ENCODE assay signal across 8 cellular contexts in genomic region chr1:3618904-3619671, GRCh38. TPM values are rescaled to one million over a fixed set of nuclear protein-coding genes. Genes with fewer than 3 reads are reported as not detected.
DNase-seq lines count a peak whose midpoint lies in the region; ATAC-seq, FAIRE-seq and TF ChIP-seq lines count a peak whose summit lies in the region.

No MANE protein-coding gene starts in this region.

- H3K27ac Mint-ChIP-seq in activated B cell treated with CpG ODN at 0.5 μM for 24 hours: no peak overlapping the region

- WGBS in mammary epithelial cell (ENCODE audit: low coverage, missing lambda C conversion rate): 17% methylated on average over 16 of the region's 21 CpGs

- in situ Hi-C loops in mammary epithelial cell (cut with MboI; ENCODE audit: low sequenced_read_pairs in 2 of 2): no loop called here

- H4K20me1 ChIP-seq in mammary epithelial cell (ENCODE audit: insufficient read depth, low read length): no peaks in the 10 kb centered on the region
- H4K20me1 ChIP-seq in keratinocyte (ENCODE audit: control insufficient read depth, extremely low read depth, insufficient read depth, low read length): no peaks in the 10 kb centered on the region

- H3K36me3 ChIP-seq in mammary epithelial cell (ENCODE audit: insufficient read depth, low read length): no peaks in the 10 kb centered on the region
- no peaks in the 10 kb centered on the region for H3K36me3 ChIP-seq in keratinocyte (ENCODE audit: control insufficient read depth in 2 of 2, extremely low read depth in 1 of 2, insufficient read depth in 2 of 2, low read length in 2 of 2)

- H3K4me1 ChIP-seq in mammary epithelial cell (ENCODE audit: insufficient read depth, low read length) (peaks cover 9% of the 10 kb centered on the region), keratinocyte (ENCODE audit: control insufficient read depth, extremely low read depth, insufficient read depth, low read length) (peaks cover 9% of the 10 kb centered on the region)

- peaks cover 38% of the 10 kb centered on the region for H3K4me1 Mint-ChIP-seq in activated B cell treated with CpG ODN at 0.5 μM for 24 hours

- H3K9me3 Mint-ChIP-seq in activated B cell treated with CpG ODN at 0.5 μM for 24 hours: no peaks in the 10 kb centered on the region

- no peak overlapping the region for H3K4me2 ChIP-seq in mammary epithelial cell (ENCODE audit: insufficient read depth, low read depth, low read length)
- H3K4me2 ChIP-seq in keratinocyte (ENCODE audit: control insufficient read depth, extremely low read depth, insufficient read depth, low read depth, low read length): no peak overlapping the region

- no peak overlapping the region for H3K27ac ChIP-seq in mammary epithelial cell (ENCODE audit: insufficient read depth, low read depth, low read length)
- no peak overlapping the region for H3K27ac ChIP-seq in keratinocyte (ENCODE audit: control insufficient read depth, insufficient read depth, low read length)

- BruUV-seq in mammary epithelial cell (replicated peaks; lab: Mats Ljungman, UMichigan): no TSS peak

- ATAC-seq in GM19372 (IDR thresholded peaks at IDR 0.05; ENCODE audit: low read depth, unreplicated experiment) (peak; percentile 54), activated B cell treated with CpG ODN at 0.5 μM for 24 hours (ENCODE audit: low read depth) (peak; percentile 96), HG03045 (IDR thresholded peaks at IDR 0.05; ENCODE audit: unreplicated experiment) (no peak)

- CTCF ChIA-PET in activated B cell treated with CpG ODN at 0.5 μM for 24 hours (lab: Charles Lee) (interaction anchor here (0.7 to 4.3 kb wide), 15 partner anchors 10 to 1203 kb away, joined by 3 to 46 read pairs (median 5); no protein-coding TSS in a partner anchor), mammary epithelial cell (lab: Charles Lee; ENCODE audit: low non-redundant PET) (interaction anchor here (0.6 to 1.0 kb wide), 7 partner anchors 88 to 1429 kb away, joined by 3 to 10 read pairs (median 4); no protein-coding TSS in a partner anchor)

- H3K4me3 ChIP-seq in AG09309 (ENCODE audit: control insufficient read depth, low read depth, low read length): no peak overlapping the region
- no peak overlapping the region for H3K4me3 ChIP-seq in mammary epithelial cell (replicated peaks in 1 of 3; ENCODE audit: insufficient read depth in 1 of 3, low read depth in 2 of 3, low read length in 3 of 3)
- no peak overlapping the region for H3K4me3 ChIP-seq in keratinocyte (ENCODE audit: control insufficient read depth in 2 of 3, extremely low read depth in 1 of 3, insufficient read depth in 2 of 3, low read depth in 1 of 3, low read length in 3 of 3)

- H3K79me2 ChIP-seq in mammary epithelial cell (ENCODE audit: insufficient read depth, low read length) (no peaks in the 10 kb centered on the region), keratinocyte (ENCODE audit: control insufficient read depth, insufficient read depth, low read length) (no peaks in the 10 kb centered on the region)

- H3K27me3 ChIP-seq in mammary epithelial cell (ENCODE audit: insufficient read depth, low read length): no peaks in the 10 kb centered on the region
- H3K27me3 ChIP-seq in keratinocyte (ENCODE audit: control insufficient read depth, extremely low read depth, insufficient read depth, low read length): no peaks in the 10 kb centered on the region

- DNase-seq in AG09309 (ENCODE audit: low read depth) (peak; percentile 43), NCI-H2171 (lab: John Stamatoyannopoulos, UW) (peak; percentile 59), activated B cell treated with CpG ODN at 0.5 μM for 24 hours (peak; percentile 51), mammary epithelial cell (peak; percentile 48), keratinocyte (ENCODE audit: low read depth, low spot score) (no peak)
- DNase-seq in stimulated activated CD4-positive, alpha-beta T cell treated with anti-CD3 and anti-CD28 coated beads, Interleukin-1b, Interleukin-23, amount 100 ng/mL, for 24 hours (ENCODE audit: low read depth in 4 of 4, low spot score in 1 of 4): peak; percentile 46 to 67 (median 58)

- no peak overlapping the region for H3K9ac ChIP-seq in mammary epithelial cell (ENCODE audit: insufficient read depth, low read length)
- H3K9ac ChIP-seq in keratinocyte (ENCODE audit: control insufficient read depth, extremely low read depth, insufficient read depth, low read length): no peak overlapping the region

- H2AFZ ChIP-seq in mammary epithelial cell (ENCODE audit: low read depth, low read length) (no peak overlapping the region), keratinocyte (ENCODE audit: control insufficient read depth, low read length) (no peak overlapping the region)

- H3K4me3 Mint-ChIP-seq in activated B cell treated with CpG ODN at 0.5 μM for 24 hours: peak overlapping the region; percentile 73

- H3K27me3 Mint-ChIP-seq in activated B cell treated with CpG ODN at 0.5 μM for 24 hours: peaks cover under 1% of the 10 kb centered on the region

- no peaks in the 10 kb centered on the region for H3K36me3 Mint-ChIP-seq in activated B cell treated with CpG ODN at 0.5 μM for 24 hours (ENCODE audit: low read depth)

- H3K9me3 ChIP-seq in mammary epithelial cell (replicated peaks; ENCODE audit: insufficient read depth, low read length) (no peaks in the 10 kb centered on the region), keratinocyte (ENCODE audit: control insufficient read depth, low read depth, low read length) (no peaks in the 10 kb centered on the region)

- peak; percentile 73 for FAIRE-seq in keratinocyte (lab: Jason Lieb, UNC)

- TF ChIP-seq CTCF in AG09309 (IDR thresholded peaks at IDR 0.05; ENCODE audit: control insufficient read depth, insufficient read depth, low read depth, low read length, missing control alignments): peak; percentile 87
- no peak for TF ChIP-seq CTCF in activated B cell treated with CpG ODN at 0.5 μM for 24 hours (IDR thresholded peaks at IDR 0.05)
- peak; percentile 70 to 80 for TF ChIP-seq CTCF in mammary epithelial cell (conservative IDR thresholded peaks at IDR 0.05 in 1 of 2, IDR thresholded peaks at IDR 0.05 in 1 of 2; ENCODE audit: extremely low read depth in 1 of 2, insufficient read depth in 1 of 2, low read depth in 1 of 2, low read length in 2 of 2)
- TF ChIP-seq CTCF in keratinocyte (optimal IDR thresholded peaks at IDR 0.05 in 1 of 3, IDR thresholded peaks at IDR 0.05 in 1 of 3, conservative IDR thresholded peaks at IDR 0.05 in 1 of 3; ENCODE audit: extremely low read depth in 1 of 3, insufficient read depth in 2 of 3, low read length in 3 of 3): peak; percentile 74 to 83 (median 79)

- dilution Hi-C loops in mammary epithelial cell (cut with HindIII; ENCODE audit: low sequenced_read_pairs) (no loop called here), keratinocyte (cut with MboI; ENCODE audit: extremely low pct_ligation_motif_present, low sequenced_read_pairs) (no loop called here)

- POLR2A ChIA-PET in activated B cell treated with CpG ODN at 0.5 μM for 24 hours (lab: Charles Lee): interaction anchor here (0.7 to 1.7 kb wide), 2 partner anchors 47 to 166 kb away, joined by 3 to 5 read pairs; no protein-coding TSS in a partner anchor

- H3K9me1 ChIP-seq in keratinocyte (ENCODE audit: control insufficient read depth, extremely low read depth, insufficient read depth, low read length): no peaks in the 10 kb centered on the region

- intact Hi-C loops in activated B cell treated with CpG ODN at 0.5 μM for 24 hours (cut with micrococcal nuclease) (loop anchor here (1.0 kb wide), 4 partner anchors 54 to 166 kb away; no protein-coding TSS in a partner anchor), mammary epithelial cell (cut with micrococcal nuclease) (loop anchor here (1.0 kb wide), 3 partner anchors 54 to 166 kb away; no protein-coding TSS in a partner anchor)

RNA-seq across cellular contexts. Expression of gene TPRG1L, which starts 5.7 kb away (rescaled TPM):
- total RNA-seq in activated B cell treated with CpG ODN at 0.5 μM for 24 hours (26.5 and 27.0 TPM in 2 replicates), mammary epithelial cell (10 to 100 TPM; 44.2 to 48.6 TPM)
- polyA plus RNA-seq in mammary epithelial cell (57.0 TPM), keratinocyte (57.4 to 83.0 TPM (median 68.1 TPM) in 3 replicates)
- polyA minus RNA-seq in mammary epithelial cell (57.2 TPM), keratinocyte (47.2 to 96.6 TPM (median 60.1 TPM) in 3 replicates)
- polyA plus RNA-seq in keratinocyte (2011; ENCODE audit: low read depth): 40.0 TPM
- 93.8 and 97.0 TPM in 2 replicates for polyA plus RNA-seq in keratinocyte (2011; cell fraction: cytosol; rRNA removed)
- polyA plus RNA-seq in keratinocyte (2011; cell fraction: nucleus; rRNA removed): 46.3 and 48.6 TPM in 2 replicates
- 54.7 and 73.6 TPM in 2 replicates for polyA plus RNA-seq in keratinocyte (2012; ENCODE audit: low replicate concordance)
- polyA minus RNA-seq in keratinocyte (2011; cell fraction: cytosol; rRNA and poly(A)+ RNA removed): 111 TPM
- 26.0 and 33.8 TPM in 2 replicates for polyA minus RNA-seq in keratinocyte (2011; cell fraction: nucleus; rRNA and poly(A)+ RNA removed)

RNA-seq across cellular contexts. Expression of gene MEGF6, which starts 7.8 kb away (rescaled TPM):
- 8.5 and 10.9 TPM in 2 replicates for total RNA-seq in activated B cell treated with CpG ODN at 0.5 μM for 24 hours
- total RNA-seq in mammary epithelial cell: 10 to 100 TPM in 1 of 2 donors, under 1 TPM in 1; 0.82 to 29.2 TPM
- polyA plus RNA-seq in mammary epithelial cell: 0.71 TPM
- polyA minus RNA-seq in mammary epithelial cell: not detected
- 0.24 to 0.71 TPM (median 0.42 TPM) in 3 replicates for polyA plus RNA-seq in keratinocyte
- polyA plus RNA-seq in keratinocyte (2011; ENCODE audit: low read depth): 0.41 TPM
- 0.06 and 0.23 TPM in 2 replicates for polyA plus RNA-seq in keratinocyte (2011; cell fraction: cytosol; rRNA removed)
- polyA plus RNA-seq in keratinocyte (2011; cell fraction: nucleus; rRNA removed): 2.1 and 3.7 TPM in 2 replicates
- 0.83 and 0.87 TPM in 2 replicates for polyA plus RNA-seq in keratinocyte (2012; ENCODE audit: low replicate concordance)
- 0.22 to 0.36 TPM (median 0.26 TPM) in 3 replicates for polyA minus RNA-seq in keratinocyte
- polyA minus RNA-seq in keratinocyte (2011; cell fraction: cytosol; rRNA and poly(A)+ RNA removed): 2.9 TPM
- 4.4 and 7.2 TPM in 2 replicates for polyA minus RNA-seq in keratinocyte (2011; cell fraction: nucleus; rRNA and poly(A)+ RNA removed)

RNA-seq across cellular contexts. Expression of gene WRAP73, which starts 30.8 kb away (rescaled TPM):
- total RNA-seq in activated B cell treated with CpG ODN at 0.5 μM for 24 hours (27.0 and 30.1 TPM in 2 replicates), mammary epithelial cell (10 to 100 TPM in 1 of 2 donors, 1 to 10 TPM in 1; 8.3 to 26.6 TPM)
- polyA plus RNA-seq in mammary epithelial cell (22.0 TPM), keratinocyte (16.6 to 24.9 TPM (median 18.9 TPM) in 3 replicates)
- polyA minus RNA-seq in mammary epithelial cell (23.6 TPM), keratinocyte (13.6 to 16.0 TPM (median 13.6 TPM) in 3 replicates)
- 6.0 TPM for polyA plus RNA-seq in keratinocyte (2011; ENCODE audit: low read depth)
- 11.1 and 12.0 TPM in 2 replicates for polyA plus RNA-seq in keratinocyte (2011; cell fraction: cytosol; rRNA removed)
- 29.2 and 36.0 TPM in 2 replicates for polyA plus RNA-seq in keratinocyte (2011; cell fraction: nucleus; rRNA removed)
- 10.9 and 16.7 TPM in 2 replicates for polyA plus RNA-seq in keratinocyte (2012; ENCODE audit: low replicate concordance)
- polyA minus RNA-seq in keratinocyte (2011; cell fraction: cytosol; rRNA and poly(A)+ RNA removed): 19.6 TPM
- 11.8 and 18.2 TPM in 2 replicates for polyA minus RNA-seq in keratinocyte (2011; cell fraction: nucleus; rRNA and poly(A)+ RNA removed)

RNA-seq across cellular contexts. Expression of gene TP73, which starts 33.2 kb away (rescaled TPM):
- total RNA-seq in activated B cell treated with CpG ODN at 0.5 μM for 24 hours: 2.1 and 2.6 TPM in 2 replicates
- 1 to 10 TPM; 2.5 to 6.9 TPM for total RNA-seq in mammary epithelial cell
- 2.5 TPM for polyA plus RNA-seq in mammary epithelial cell
- polyA minus RNA-seq in mammary epithelial cell: 2.6 TPM
- 0.10 to 0.23 TPM (median 0.14 TPM) in 3 replicates for polyA plus RNA-seq in keratinocyte
- 0.12 TPM for polyA plus RNA-seq in keratinocyte (2011; ENCODE audit: low read depth)
- polyA plus RNA-seq in keratinocyte (2011; cell fraction: cytosol; rRNA removed): 0.05 and 0.14 TPM in 2 replicates
- polyA plus RNA-seq in keratinocyte (2011; cell fraction: nucleus; rRNA removed): 0.15 and 0.41 TPM in 2 replicates
- polyA plus RNA-seq in keratinocyte (2012; ENCODE audit: low replicate concordance): 0.14 and 0.36 TPM in 2 replicates
- polyA minus RNA-seq in keratinocyte: 0.10 to 0.56 TPM (median 0.10 TPM) in 3 replicates
- polyA minus RNA-seq in keratinocyte (2011; cell fraction: cytosol; rRNA and poly(A)+ RNA removed): not detected
- polyA minus RNA-seq in keratinocyte (2011; cell fraction: nucleus; rRNA and poly(A)+ RNA removed): not detected in 2 replicates
